9 cellular contexts compared by ENCODE assay signal in genomic region chr5:138035605-138036537, GRCh38. TPM values are rescaled to one million over a fixed set of nuclear protein-coding genes. Genes with fewer than 3 reads are reported as not detected.
A peak's percentile ranks its signal among the peaks of the same experiment; 100 is the strongest.
DNase-seq lines count a peak whose midpoint lies in the region; ATAC-seq and TF ChIP-seq lines count a peak whose summit lies in the region.
"Had no signal": no experiment of that assay in that cellular context is flagged by ENCODE, and none has a peak within 500 bp of the region (broad histone marks: within the 10 kb centered on the region; RNA-seq: fewer than 3 reads in every experiment).

No MANE protein-coding gene starts in this region.

- intact Hi-C loops in posterior cingulate gyrus (cut with DNase I): loop anchor here (1.0 to 10.0 kb wide), 4 partner anchors 33 to 261 kb away; no protein-coding TSS in a partner anchor

- DNase-seq in DMS79 treated with DMSO at 0.1 percent for 48 hours (lab: John Stamatoyannopoulos, UW) (peak; percentile 65), HAP-1 (ENCODE audit: low spot score in 2 of 2) (peak; percentile 79 to 92), NCI-H1092 (lab: John Stamatoyannopoulos, UW) (peak; percentile 75), glutamatergic neuron (peak; percentile 51), posterior cingulate gyrus (peak in 8 of 10 donors; percentile 27 to 92 (median 48))
- peak; percentile 52 for DNase-seq in activated naive CD8-positive, alpha-beta T cell treated with anti-CD3 and anti-CD28 coated beads for 36 hours

- H3K27me3 Mint-ChIP-seq in activated naive CD8-positive, alpha-beta T cell treated with anti-CD3 and anti-CD28 coated beads for 36 hours: no peaks in the 10 kb centered on the region
- H3K27me3 Mint-ChIP-seq in glutamatergic neuron (ENCODE audit: unreplicated experiment): peaks cover 1% of the 10 kb centered on the region

- peak; percentile 81 for TF ChIP-seq CTCF in glutamatergic neuron (IDR thresholded peaks at IDR 0.05; ENCODE audit: partially characterized antibody, unreplicated experiment)

- H3K27ac Mint-ChIP-seq in activated naive CD8-positive, alpha-beta T cell treated with anti-CD3 and anti-CD28 coated beads for 36 hours: no peak overlapping the region
- no peak overlapping the region for H3K27ac Mint-ChIP-seq in glutamatergic neuron (ENCODE audit: unreplicated experiment)

- H3K36me3 ChIP-seq in HAP-1 (replicated peaks): no peaks in the 10 kb centered on the region; the same call in 1 of the 2 replicates

- H3K4me3 Mint-ChIP-seq in activated naive CD8-positive, alpha-beta T cell treated with anti-CD3 and anti-CD28 coated beads for 36 hours: peak overlapping the region; percentile 61
- H3K4me3 Mint-ChIP-seq in glutamatergic neuron (ENCODE audit: unreplicated experiment): no peak overlapping the region

- no peaks in the 10 kb centered on the region for H3K9me3 Mint-ChIP-seq in activated naive CD8-positive, alpha-beta T cell treated with anti-CD3 and anti-CD28 coated beads for 36 hours
- peaks cover 6% of the 10 kb centered on the region for H3K9me3 Mint-ChIP-seq in glutamatergic neuron (ENCODE audit: unreplicated experiment)

- no peaks in the 10 kb centered on the region for H3K27me3 ChIP-seq in HAP-1 (ENCODE audit: low read depth)

- in situ Hi-C loops in HAP-1 (cut with MboI; ENCODE audit: low sequenced_read_pairs): no loop called here

- peak; percentile 74 for ATAC-seq in SK-N-SH treated with all-trans-retinoic acid at 6 μM for 48 hours
- no peak for ATAC-seq in GM21423 (IDR thresholded peaks at IDR 0.05; ENCODE audit: unreplicated experiment)

- peaks cover 5% of the 10 kb centered on the region for H3K36me3 Mint-ChIP-seq in activated naive CD8-positive, alpha-beta T cell treated with anti-CD3 and anti-CD28 coated beads for 36 hours
- no peaks in the 10 kb centered on the region for H3K36me3 Mint-ChIP-seq in glutamatergic neuron (ENCODE audit: unreplicated experiment)

- no peak overlapping the region for H3K4me3 ChIP-seq in HAP-1

- peaks cover 7% of the 10 kb centered on the region for H3K4me1 ChIP-seq in HAP-1

- no peaks in the 10 kb centered on the region for H3K9me3 ChIP-seq in HAP-1

- H3K4me1 Mint-ChIP-seq in activated naive CD8-positive, alpha-beta T cell treated with anti-CD3 and anti-CD28 coated beads for 36 hours: peaks cover 18% of the 10 kb centered on the region
- H3K4me1 Mint-ChIP-seq in glutamatergic neuron (ENCODE audit: low read depth, unreplicated experiment): peaks cover 2% of the 10 kb centered on the region

TF ChIP-seq in SK-N-SH treated with all-trans-retinoic acid at 6 μM for 48 hours, 23 proteins besides CTCF, POLR2A, EP300 and RAD21:
- TF ChIP-seq CSDC2 (CRISPR knock-in tag; IDR thresholded peaks at IDR 0.05) (no peak), CREB5 (CRISPR knock-in tag; IDR thresholded peaks at IDR 0.05; ENCODE audit: low read depth) (no peak), ZNF8 (CRISPR knock-in tag; IDR thresholded peaks at IDR 0.05) (no peak), TOX (CRISPR knock-in tag; IDR thresholded peaks at IDR 0.05; ENCODE audit: borderline replicate concordance) (no peak), TSHZ2 (CRISPR knock-in tag; IDR thresholded peaks at IDR 0.05) (no peak), TCF4 (CRISPR knock-in tag; IDR thresholded peaks at IDR 0.05; ENCODE audit: borderline replicate concordance) (no peak), ZFP30 (CRISPR knock-in tag; IDR thresholded peaks at IDR 0.05) (no peak), ZNF565 (CRISPR knock-in tag; conservative IDR thresholded peaks at IDR 0.05; ENCODE audit: low read depth) (no peak), OSR1 (CRISPR knock-in tag; IDR thresholded peaks at IDR 0.05) (no peak), SNAI2 (CRISPR knock-in tag; IDR thresholded peaks at IDR 0.05) (no peak), BACH2 (CRISPR knock-in tag; IDR thresholded peaks at IDR 0.05; ENCODE audit: borderline replicate concordance) (no peak), PPARA (CRISPR knock-in tag; IDR thresholded peaks at IDR 0.05; ENCODE audit: borderline replicate concordance) (no peak), POU6F1 (CRISPR knock-in tag; IDR thresholded peaks at IDR 0.05; ENCODE audit: borderline replicate concordance, low read depth) (no peak)
TF ChIP-seq in SK-N-SH treated with all-trans-retinoic acid at 6 μM for 48 hours: peak in this region for 0.

RNA-seq across cellular contexts. Expression of gene FAM13B, which starts 3.0 kb away (rescaled TPM):
- 10 to 100 TPM; 17.8 to 18.2 TPM for total RNA-seq in activated naive CD8-positive, alpha-beta T cell treated with anti-CD3 and anti-CD28 coated beads for 36 hours
- total RNA-seq in glutamatergic neuron (ENCODE audit: unreplicated experiment): 31.4 TPM

RNA-seq across cellular contexts. Expression of gene WNT8A, which starts 48.0 kb away (rescaled TPM):
- not detected for total RNA-seq in activated naive CD8-positive, alpha-beta T cell treated with anti-CD3 and anti-CD28 coated beads for 36 hours
- total RNA-seq in glutamatergic neuron (ENCODE audit: unreplicated experiment): not detected
- total RNA-seq: mononuclear cell had no signal
